8 cellular contexts compared by ENCODE assay signal in the genomic region with DNA sequence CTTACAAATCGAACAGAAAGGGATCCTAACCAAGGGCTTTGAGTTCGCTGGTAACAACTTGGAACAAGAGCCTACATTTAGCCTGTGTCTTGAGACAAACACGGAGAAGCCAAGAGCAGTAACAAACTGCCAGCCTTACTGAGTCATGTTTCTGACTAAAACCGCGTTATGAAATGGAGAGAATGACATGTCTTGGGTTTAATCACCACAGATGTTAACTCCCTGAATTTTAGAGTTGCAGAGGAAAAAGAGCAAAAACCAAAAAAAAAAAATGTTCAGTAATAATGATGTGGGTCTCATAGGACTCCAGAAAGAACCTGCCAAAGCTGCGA. TPM values are rescaled to one million over a fixed set of nuclear protein-coding genes. Genes with fewer than 3 reads are reported as not detected.
DNase-seq lines count a peak whose midpoint lies in the region; ATAC-seq, FAIRE-seq and TF ChIP-seq lines count a peak whose summit lies in the region.

No MANE protein-coding gene starts in this region.

- TF ChIP-seq RAD21 in HepG2 (CRISPR knock-in tag; IDR thresholded peaks at IDR 0.05): no peak

- TF ChIP-seq POLR2A in HepG2 (IDR thresholded peaks at IDR 0.05; ENCODE audit: insufficient read depth in 1 of 2, low read depth in 2 of 2, low read length in 2 of 2): no peak

- H3K9me3 ChIP-seq in AG04450 (ENCODE audit: control insufficient read depth, insufficient read depth, low read length) (no peaks in the 10 kb centered on the region), RWPE2 (ENCODE audit: severe bottlenecking) (no peaks in the 10 kb centered on the region), HepG2 (ENCODE audit: low read length) (no peaks in the 10 kb centered on the region)

- CTCF ChIA-PET in AG04450 (lab: Charles Lee) (no interaction called here), HepG2 (lab: Yijun Ruan, JAX; ENCODE audit: low intra/inter-chr PET ratio, low total read pairs) (no interaction called here)

- H3K27ac Mint-ChIP-seq in stimulated activated naive CD8-positive, alpha-beta T cell treated with anti-CD3 and anti-CD28 coated beads, Interleukin-15, amount 100 ng/mL, for 72 hours: peak overlapping the region; percentile 99 to 100

- H3K27ac ChIP-seq in AG04450 (ENCODE audit: low read depth, low read length): peak overlapping the region; percentile 78
- H3K27ac ChIP-seq in RWPE2 (ENCODE audit: poor library complexity, severe bottlenecking): peak overlapping the region; percentile 74
- H3K27ac ChIP-seq in HepG2 (ENCODE audit: extremely low read length, insufficient read depth, low read length): peak overlapping the region; percentile 99

- peak overlapping the region; percentile 96 to 99 for H3K4me3 Mint-ChIP-seq in stimulated activated naive CD8-positive, alpha-beta T cell treated with anti-CD3 and anti-CD28 coated beads, Interleukin-15, amount 100 ng/mL, for 72 hours

- TF ChIP-seq CTCF in AG04450 (IDR thresholded peaks at IDR 0.05; ENCODE audit: low read depth, low read length): no peak
- TF ChIP-seq CTCF in RWPE2 (IDR thresholded peaks at IDR 0.05; ENCODE audit: poor library complexity, severe bottlenecking): no peak
- no peak for TF ChIP-seq CTCF in HepG2 (CRISPR knock-in tag; IDR thresholded peaks at IDR 0.05)

- in situ Hi-C loops in HepG2 (cut with HindIII; ENCODE audit: extremely low pct_ligation_motif_present, low pct_unique_long_range_greater_than_20kb): no loop called here

- H3K9me3 Mint-ChIP-seq in stimulated activated naive CD8-positive, alpha-beta T cell treated with anti-CD3 and anti-CD28 coated beads, Interleukin-15, amount 100 ng/mL, for 72 hours: no peaks in the 10 kb centered on the region

- no peaks in the 10 kb centered on the region for H3K27me3 Mint-ChIP-seq in stimulated activated naive CD8-positive, alpha-beta T cell treated with anti-CD3 and anti-CD28 coated beads, Interleukin-15, amount 100 ng/mL, for 72 hours

- FAIRE-seq in HepG2 (lab: Jason Lieb, UNC): no peak

- peak overlapping the region; percentile 96 for H3K9ac ChIP-seq in HepG2 (ENCODE audit: insufficient read depth, low read depth, low read length)

- peaks cover 9% of the 10 kb centered on the region for H3K4me1 ChIP-seq in RWPE2 (ENCODE audit: insufficient read depth, poor library complexity, severe bottlenecking)
- H3K4me1 ChIP-seq in HepG2 (ENCODE audit: insufficient read depth, low read length): peaks cover 71% of the 10 kb centered on the region

- BruUV-seq in HepG2 (replicated peaks; lab: Mats Ljungman, UMichigan): no TSS peak

- POLR2A ChIA-PET in AG04450 (lab: Yijun Ruan, JAX): no interaction called here
- POLR2A ChIA-PET in HepG2 (lab: Yijun Ruan, JAX): no interaction called here

- peaks cover 44% of the 10 kb centered on the region for H3K4me1 Mint-ChIP-seq in stimulated activated naive CD8-positive, alpha-beta T cell treated with anti-CD3 and anti-CD28 coated beads, Interleukin-15, amount 100 ng/mL, for 72 hours

- peak overlapping the region; percentile 91 for H3K4me2 ChIP-seq in HepG2 (ENCODE audit: low read depth, low read length)

- WGBS in HepG2 (ENCODE audit: low lambda C conversion rate): 4% methylated on average over 6 of the region's 6 CpGs

- ATAC-seq in GM18867 (IDR thresholded peaks at IDR 0.05; ENCODE audit: unreplicated experiment) (peak; percentile 31), HG03135 (IDR thresholded peaks at IDR 0.05; ENCODE audit: unreplicated experiment) (peak; percentile 15), RWPE2 (ENCODE audit: low read depth) (peak; percentile 75), HepG2 (no peak)
- ATAC-seq in stimulated activated naive CD8-positive, alpha-beta T cell treated with anti-CD3 and anti-CD28 coated beads, Interleukin-15, amount 100 ng/mL, for 72 hours: peak; percentile 77

- H4K20me1 ChIP-seq in HepG2 (ENCODE audit: insufficient read depth, low read length): peaks cover 21% of the 10 kb centered on the region

- peak overlapping the region; percentile 95 for H3K4me3 ChIP-seq in AG04450 (ENCODE audit: low read depth, low read length)
- peak overlapping the region; percentile 70 for H3K4me3 ChIP-seq in RWPE2 (ENCODE audit: severe bottlenecking)
- peak overlapping the region; percentile 96 to 99 (median 97) for H3K4me3 ChIP-seq in HepG2 (replicated peaks in 1 of 3; ENCODE audit: insufficient read depth in 1 of 3, low read depth in 2 of 3, low read length in 3 of 3)

- no peak overlapping the region for H2AFZ ChIP-seq in HepG2 (ENCODE audit: low read length)

- H3K27me3 ChIP-seq in AG04450 (ENCODE audit: control insufficient read depth, insufficient read depth, low read length) (no peaks in the 10 kb centered on the region), RWPE2 (ENCODE audit: insufficient read depth, poor library complexity, severe bottlenecking) (no peaks in the 10 kb centered on the region), HepG2 (ENCODE audit: control insufficient read depth in 1 of 2, insufficient read depth in 2 of 2, low read length in 2 of 2) (no peaks in the 10 kb centered on the region; a peak in 1 of 5 replicates)

- intact Hi-C loops in HepG2 (cut with micrococcal nuclease; ENCODE audit: unreplicated experiment): loop anchor here (5.0 kb wide), 1 partner anchor 126 kb away; the partner anchor contains the start of genes DEPDC4 and SCYL2

- TF ChIP-seq EP300 in HepG2 (IDR thresholded peaks at IDR 0.05; ENCODE audit: low read depth in 2 of 2, low read length in 2 of 2): no peak
- no peak for TF ChIP-seq EP300 in HepG2 (CRISPR knock-in tag; IDR thresholded peaks at IDR 0.05; ENCODE audit: borderline replicate concordance)

- peaks cover 49% of the 10 kb centered on the region for H3K79me2 ChIP-seq in HepG2 (ENCODE audit: insufficient read depth, low read length)

- DNase-seq in AG04450 (ENCODE audit: low read depth, low spot score) (peak; percentile 61), RWPE2 (ENCODE audit: low spot score) (no peak), cerebellar cortex (ENCODE audit: low spot score) (peak; percentile 57), HepG2 (ENCODE audit: low spot score) (no peak), NCI-H446 treated with DMSO at 0.1 percent for 48 hours (lab: John Stamatoyannopoulos, UW) (no peak)
- peak in 1 of 2 donors; percentile 37 for DNase-seq in stimulated activated naive CD8-positive, alpha-beta T cell treated with anti-CD3 and anti-CD28 coated beads, Interleukin-15, amount 100 ng/mL, for 72 hours

- H3K36me3 ChIP-seq in RWPE2 (ENCODE audit: low read depth): peaks cover 7% of the 10 kb centered on the region; the same call in 1 of the 2 replicates
- peaks cover 0 to 1% of the 10 kb centered on the region in 2 experiments; a peak in 2 of 5 replicates for H3K36me3 ChIP-seq in HepG2 (replicated peaks in 1 of 2; ENCODE audit: control insufficient read depth in 1 of 2, insufficient read depth in 2 of 2, low read length in 2 of 2)

RNA-seq across cellular contexts. Expression of gene BLTP3B, which starts 1.0 kb away (rescaled TPM):
- polyA plus RNA-seq in AG04450 (2011; rRNA removed) (21.2 and 28.9 TPM in 2 replicates), HepG2 (2011; rRNA removed) (10.8 and 15.6 TPM in 2 replicates)
- 27.1 and 47.8 TPM in 2 replicates for polyA minus RNA-seq in AG04450 (2011; rRNA and poly(A)+ RNA removed)
- 24.4 and 35.3 TPM in 2 replicates for total RNA-seq in HepG2 (2016; rRNA removed; fragmentation: Illumina TruSeq; extraction: Trizol)
- 6.4 and 8.3 TPM in 2 replicates for total RNA-seq in HepG2 (2016; cell fraction: cytosol; rRNA removed; fragmentation: Illumina TruSeq; extraction: Trizol; ENCODE audit: low read depth)
- total RNA-seq in HepG2 (2016; cell fraction: insoluble cytoplasmic fraction; rRNA removed; fragmentation: Illumina TruSeq; extraction: Trizol): 24.0 and 39.1 TPM in 2 replicates
- total RNA-seq in HepG2 (2016; cell fraction: membrane; rRNA removed; fragmentation: Illumina TruSeq; extraction: Trizol): 17.5 and 20.1 TPM in 2 replicates
- total RNA-seq in HepG2 (2016; cell fraction: nucleus; rRNA removed; fragmentation: Illumina TruSeq; extraction: Trizol): 25.8 and 34.2 TPM in 2 replicates
- 5.5 and 9.7 TPM in 2 replicates for polyA plus RNA-seq in HepG2 (2011; cell fraction: cytosol; rRNA removed)
- 3.1 and 4.8 TPM in 2 replicates for polyA plus RNA-seq in HepG2 (2011; cell fraction: nucleus; rRNA removed)
- polyA plus RNA-seq in HepG2 (2012): 8.8 and 14.0 TPM in 2 replicates
- 2.1 and 2.2 TPM in 2 replicates for polyA plus RNA-seq in HepG2 (2016; cell fraction: cytosol; fragmentation: Illumina TruSeq; extraction: Trizol; ENCODE audit: low read depth)
- 20.4 and 22.1 TPM in 2 replicates for polyA plus RNA-seq in HepG2 (2016; cell fraction: insoluble cytoplasmic fraction; fragmentation: Illumina TruSeq; extraction: Trizol; ENCODE audit: low read depth)
- polyA plus RNA-seq in HepG2 (2016; cell fraction: membrane; fragmentation: Illumina TruSeq; extraction: Trizol; ENCODE audit: low read depth): 6.4 and 7.6 TPM in 2 replicates
- polyA plus RNA-seq in HepG2 (2016; cell fraction: nucleus; fragmentation: Illumina TruSeq; extraction: Trizol; ENCODE audit: insufficient read depth, low read depth): 12.8 and 14.3 TPM in 2 replicates
- polyA minus RNA-seq in HepG2 (2011; rRNA and poly(A)+ RNA removed; ENCODE audit: low replicate concordance): 7.8 and 20.8 TPM in 2 replicates
- polyA minus RNA-seq in HepG2 (2011; cell fraction: cytosol; rRNA and poly(A)+ RNA removed): 21.3 and 23.3 TPM in 2 replicates
- 37.6 and 42.9 TPM in 2 replicates for polyA minus RNA-seq in HepG2 (2011; cell fraction: nucleus; rRNA and poly(A)+ RNA removed)

RNA-seq across cellular contexts. Expression of gene ACTR6, which starts 59.0 kb away (rescaled TPM):
- polyA plus RNA-seq in AG04450 (2011; rRNA removed) (15.2 and 23.8 TPM in 2 replicates), HepG2 (2011; rRNA removed) (7.6 and 12.9 TPM in 2 replicates)
- polyA minus RNA-seq in AG04450 (2011; rRNA and poly(A)+ RNA removed): 6.1 and 10.4 TPM in 2 replicates
- 22.4 and 37.8 TPM in 2 replicates for total RNA-seq in HepG2 (2016; rRNA removed; fragmentation: Illumina TruSeq; extraction: Trizol)
- total RNA-seq in HepG2 (2016; cell fraction: cytosol; rRNA removed; fragmentation: Illumina TruSeq; extraction: Trizol; ENCODE audit: low read depth): 2.9 and 3.8 TPM in 2 replicates
- 24.5 and 40.5 TPM in 2 replicates for total RNA-seq in HepG2 (2016; cell fraction: insoluble cytoplasmic fraction; rRNA removed; fragmentation: Illumina TruSeq; extraction: Trizol)
- 4.5 and 7.5 TPM in 2 replicates for total RNA-seq in HepG2 (2016; cell fraction: membrane; rRNA removed; fragmentation: Illumina TruSeq; extraction: Trizol)
- total RNA-seq in HepG2 (2016; cell fraction: nucleus; rRNA removed; fragmentation: Illumina TruSeq; extraction: Trizol): 15.4 and 16.8 TPM in 2 replicates
- polyA plus RNA-seq in HepG2 (2011; cell fraction: cytosol; rRNA removed): 8.2 and 8.8 TPM in 2 replicates
- polyA plus RNA-seq in HepG2 (2011; cell fraction: nucleus; rRNA removed): 7.1 and 8.9 TPM in 2 replicates
- 11.1 and 26.5 TPM in 2 replicates for polyA plus RNA-seq in HepG2 (2012)
- polyA plus RNA-seq in HepG2 (2016; cell fraction: cytosol; fragmentation: Illumina TruSeq; extraction: Trizol; ENCODE audit: low read depth): 1.9 and 2.1 TPM in 2 replicates
- polyA plus RNA-seq in HepG2 (2016; cell fraction: insoluble cytoplasmic fraction; fragmentation: Illumina TruSeq; extraction: Trizol; ENCODE audit: low read depth): 27.7 and 30.4 TPM in 2 replicates
- polyA plus RNA-seq in HepG2 (2016; cell fraction: membrane; fragmentation: Illumina TruSeq; extraction: Trizol; ENCODE audit: low read depth): 3.2 and 3.7 TPM in 2 replicates
- 13.9 and 18.1 TPM in 2 replicates for polyA plus RNA-seq in HepG2 (2016; cell fraction: nucleus; fragmentation: Illumina TruSeq; extraction: Trizol; ENCODE audit: insufficient read depth, low read depth)
- polyA minus RNA-seq in HepG2 (2011; rRNA and poly(A)+ RNA removed; ENCODE audit: low replicate concordance): 1.8 and 6.6 TPM in 2 replicates
- 4.1 and 7.1 TPM in 2 replicates for polyA minus RNA-seq in HepG2 (2011; cell fraction: cytosol; rRNA and poly(A)+ RNA removed)
- polyA minus RNA-seq in HepG2 (2011; cell fraction: nucleus; rRNA and poly(A)+ RNA removed): 18.9 and 28.3 TPM in 2 replicates

Comparison
In these comparisons a context has a peak if more than half of its experiments do, and no peak if none do; other contexts are left out.
1. DNase-seq: peak in AG04450 (single experiment) and cerebellar cortex (single experiment); none in RWPE2 (single experiment), HepG2 (single experiment) and NCI-H446 treated with DMSO at 0.1 percent for 48 hours (single experiment).
2. Peak in every context shown above with its lines, with median percentiles within 50 percentile points of each other: H3K27ac ChIP-seq and H3K4me3 ChIP-seq.